Comparison of ENCODE assay signal across 24 cellular contexts in genomic region chr4:164790249-164790648, GRCh38. TPM values are rescaled to one million over a fixed set of nuclear protein-coding genes. Genes with fewer than 3 reads are reported as not detected.
"Had no signal": no experiment of that assay in that cellular context is flagged by ENCODE, and none has a peak within 500 bp of the region (broad histone marks: within the 10 kb centered on the region; RNA-seq: fewer than 3 reads in every experiment).

No MANE protein-coding gene starts in this region.

- H3K27ac ChIP-seq: HL-60, KMS-11, RWPE1 had no signal

- H3K9me3 Mint-ChIP-seq: IgD-negative memory B cell had no signal

- FAIRE-seq: HTR-8/SVneo, K562 had no signal

- H3K4me3 Mint-ChIP-seq: IgD-negative memory B cell had no signal

- H3K4me3 ChIP-seq: K562 had no signal

- DNase-seq: Kasumi-1, MM.1S, NCI-H1092 treated with DMSO at 0.1 percent for 48 hours, NCI-H1436, NCI-H187, NCI-H2029, NCI-H2081 treated with DMSO at 0.1 percent for 48 hours, NCI-H2171, NCI-H226, NCI-H446, NCI-H510A, NCI-H524 treated with DMSO at 0.1 percent for 48 hours, NCI-H69, NCI-H774, PC-3, SHP77 had no signal

- H3K9ac ChIP-seq: KMS-11 had no signal

- H3K4me1 Mint-ChIP-seq: IgD-negative memory B cell had no signal

- H3K27ac Mint-ChIP-seq: IgD-negative memory B cell had no signal

RNA-seq across cellular contexts. Expression of gene SMIM31, which starts 36.3 kb away (rescaled TPM):
- total RNA-seq: K562, M059J, OCI-LY7, PC-3 had no signal
- polyA plus RNA-seq: IgD-negative memory B cell, K562 had no signal
